Comparison of ENCODE assay signal across 10 cellular contexts in the genomic region with DNA sequence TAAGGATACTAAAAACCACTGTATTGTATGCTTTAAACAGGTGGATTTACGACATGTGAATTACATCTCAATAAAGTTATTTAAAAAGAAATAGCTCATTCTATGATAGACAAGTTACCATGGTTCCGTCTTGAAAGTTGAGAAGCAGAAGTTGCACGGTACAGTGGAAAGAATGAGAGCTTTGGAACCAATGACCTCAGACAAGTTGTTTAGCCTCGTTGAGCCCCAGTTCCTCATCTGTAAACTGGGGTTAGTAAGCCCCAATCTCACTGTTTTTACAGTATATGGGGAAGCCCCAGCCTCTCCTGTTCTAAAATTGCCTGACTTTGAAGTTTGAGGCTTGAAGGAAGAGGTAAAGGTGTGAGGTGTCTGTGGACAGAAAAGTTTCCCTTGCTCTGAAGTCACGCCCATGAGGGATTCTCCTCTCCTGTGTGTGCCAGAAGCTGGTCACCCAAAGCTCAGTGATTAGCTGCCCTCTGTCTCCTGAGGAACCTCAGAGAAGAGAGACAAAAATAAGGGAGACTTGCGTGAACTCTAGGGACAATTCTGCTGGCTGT. TPM values are rescaled to one million over a fixed set of nuclear protein-coding genes. Genes with fewer than 3 reads are reported as not detected.
DNase-seq lines count a peak whose midpoint lies in the region; ATAC-seq, FAIRE-seq and TF ChIP-seq lines count a peak whose summit lies in the region.
"Had no signal": no experiment of that assay in that cellular context is flagged by ENCODE, and none has a peak within 500 bp of the region (broad histone marks: within the 10 kb centered on the region; RNA-seq: fewer than 3 reads in every experiment).

No MANE protein-coding gene starts in this region.

- H3K27me3 ChIP-seq in right lobe of liver (no peaks in the 10 kb centered on the region), HepG2 (ENCODE audit: control insufficient read depth in 1 of 2, insufficient read depth in 2 of 2, low read length in 2 of 2) (no peaks in the 10 kb centered on the region)

- intact Hi-C loops in right lobe of liver (cut with DNase I): loop anchor here in 1 of 2 donors (10.0 kb wide), 1 partner anchor 279 kb away; no protein-coding TSS in a partner anchor
- intact Hi-C loops in HepG2 (cut with micrococcal nuclease; ENCODE audit: unreplicated experiment): no loop called here

- CTCF ChIA-PET in HepG2 (lab: Yijun Ruan, JAX; ENCODE audit: low intra/inter-chr PET ratio, low total read pairs): no interaction called here

- H3K36me3 ChIP-seq in right lobe of liver: no peaks in the 10 kb centered on the region
- no peaks in the 10 kb centered on the region for H3K36me3 ChIP-seq in HepG2 (replicated peaks in 1 of 2; ENCODE audit: control insufficient read depth in 1 of 2, insufficient read depth in 2 of 2, low read length in 2 of 2)

- H3K9me3 ChIP-seq in right lobe of liver (no peaks in the 10 kb centered on the region), HepG2 (ENCODE audit: low read length) (no peaks in the 10 kb centered on the region)

- in situ Hi-C loops in HepG2 (cut with HindIII; ENCODE audit: extremely low pct_ligation_motif_present, low pct_unique_long_range_greater_than_20kb): no loop called here

- no peak for DNase-seq in right lobe of liver
- DNase-seq in HepG2 (ENCODE audit: low spot score): no peak
- DNase-seq in activated CD4-positive, alpha-beta T cell treated with anti-CD3 and anti-CD28 coated beads, Interleukin-2, amount 50 U/mL, for 48 hours: peak; percentile 40 to 67
- peak; percentile 70 for DNase-seq in stimulated activated CD4-positive, alpha-beta T cell treated with anti-CD3 and anti-CD28 coated beads, Interleukin-15, amount 100 ng/mL, for 24 hours
- no peak for DNase-seq in hypothalamus (lab: John Stamatoyannopoulos, UW)
- no peak for DNase-seq in NCI-H510A treated with DMSO at 0.1 percent for 48 hours (lab: John Stamatoyannopoulos, UW)
- DNase-seq in KG1 (lab: John Stamatoyannopoulos, UW): no peak

- ATAC-seq in right lobe of liver (peak; percentile 33 to 72 (median 54)), HepG2 (no peak), HG03342 (IDR thresholded peaks at IDR 0.05; ENCODE audit: unreplicated experiment) (peak; percentile 85)

- no peaks in the 10 kb centered on the region for H3K79me2 ChIP-seq in HepG2 (ENCODE audit: insufficient read depth, low read length)

- POLR2A ChIA-PET in HepG2 (lab: Yijun Ruan, JAX): interaction anchor here (1.5 kb wide), 1 partner anchor 8 kb away, joined by 3 read pairs; no protein-coding TSS in a partner anchor

- no peak for FAIRE-seq in HepG2 (lab: Jason Lieb, UNC)
- FAIRE-seq: TTC549 had no signal

- no peak overlapping the region for H3K9ac ChIP-seq in HepG2 (ENCODE audit: insufficient read depth, low read depth, low read length)

- TF ChIP-seq CTCF in right lobe of liver (IDR thresholded peaks at IDR 0.05) (no peak), HepG2 (CRISPR knock-in tag; IDR thresholded peaks at IDR 0.05) (no peak)

- H3K4me3 ChIP-seq in right lobe of liver (no peak overlapping the region), HepG2 (replicated peaks in 1 of 3; ENCODE audit: insufficient read depth in 1 of 3, low read depth in 2 of 3, low read length in 3 of 3) (no peak overlapping the region)

- TF ChIP-seq POLR2A in right lobe of liver (IDR thresholded peaks at IDR 0.05): no peak
- no peak for TF ChIP-seq POLR2A in HepG2 (IDR thresholded peaks at IDR 0.05; ENCODE audit: insufficient read depth in 1 of 2, low read depth in 2 of 2, low read length in 2 of 2)

- H3K4me1 ChIP-seq in right lobe of liver: peaks cover 0 to 5% (median 2%) of the 10 kb centered on the region in 4 donors
- H3K4me1 ChIP-seq in HepG2 (ENCODE audit: insufficient read depth, low read length): peaks cover 9% of the 10 kb centered on the region

- no TSS peak for BruUV-seq in HepG2 (replicated peaks; lab: Mats Ljungman, UMichigan)

- H3K4me2 ChIP-seq in HepG2 (ENCODE audit: low read depth, low read length): no peak overlapping the region

- H3K27ac ChIP-seq in right lobe of liver (no peak overlapping the region), HepG2 (ENCODE audit: extremely low read length, insufficient read depth, low read length) (no peak overlapping the region)
- H3K27ac ChIP-seq: C4-2B had no signal

- H4K20me1 ChIP-seq in HepG2 (ENCODE audit: insufficient read depth, low read length): no peaks in the 10 kb centered on the region

- TF ChIP-seq RAD21 in HepG2 (CRISPR knock-in tag; IDR thresholded peaks at IDR 0.05): no peak

- no peak for TF ChIP-seq EP300 in HepG2 (IDR thresholded peaks at IDR 0.05; ENCODE audit: low read depth in 2 of 2, low read length in 2 of 2)
- no peak for TF ChIP-seq EP300 in HepG2 (CRISPR knock-in tag; IDR thresholded peaks at IDR 0.05; ENCODE audit: borderline replicate concordance)

- WGBS in right lobe of liver (ENCODE audit: insufficient coverage, low coverage, low lambda C conversion rate, missing lambda C conversion rate): 52% methylated on average over 6 of the region's 6 CpGs
- WGBS in HepG2 (ENCODE audit: low lambda C conversion rate): 60% methylated on average over 6 of the region's 6 CpGs

- no peak overlapping the region for H2AFZ ChIP-seq in HepG2 (ENCODE audit: low read length)

RNA-seq across cellular contexts. Expression of a gene that starts 10.0 kb away (rescaled TPM):
- total RNA-seq in right lobe of liver (1 to 10 TPM in 5 of 6 experiments, under 1 TPM in 1; 0.86 to 2.6 (median 1.5) TPM), HepG2 (2016; rRNA removed; fragmentation: Illumina TruSeq; extraction: Trizol) (0.22 and 2.1 TPM in 2 replicates)
- total RNA-seq in HepG2 (2016; cell fraction: cytosol; rRNA removed; fragmentation: Illumina TruSeq; extraction: Trizol; ENCODE audit: low read depth): 0.81 and 1.1 TPM in 2 replicates
- 0.39 and 2.1 TPM in 2 replicates for total RNA-seq in HepG2 (2016; cell fraction: insoluble cytoplasmic fraction; rRNA removed; fragmentation: Illumina TruSeq; extraction: Trizol)
- total RNA-seq in HepG2 (2016; cell fraction: membrane; rRNA removed; fragmentation: Illumina TruSeq; extraction: Trizol): 0.37 and 0.79 TPM in 2 replicates
- 7.0 and 9.7 TPM in 2 replicates for total RNA-seq in HepG2 (2016; cell fraction: nucleus; rRNA removed; fragmentation: Illumina TruSeq; extraction: Trizol)
- polyA plus RNA-seq in HepG2 (2011; rRNA removed): 6.7 TPM in 2 replicates
- polyA plus RNA-seq in HepG2 (2011; cell fraction: cytosol; rRNA removed): 0.53 and 0.68 TPM in 2 replicates
- 18.0 and 20.5 TPM in 2 replicates for polyA plus RNA-seq in HepG2 (2011; cell fraction: nucleus; rRNA removed)
- 2.2 and 2.5 TPM in 2 replicates for polyA plus RNA-seq in HepG2 (2012)
- polyA plus RNA-seq in HepG2 (2016; cell fraction: cytosol; fragmentation: Illumina TruSeq; extraction: Trizol; ENCODE audit: low read depth): 0.19 and 0.44 TPM in 2 replicates
- 0.15 and 0.48 TPM in 2 replicates for polyA plus RNA-seq in HepG2 (2016; cell fraction: insoluble cytoplasmic fraction; fragmentation: Illumina TruSeq; extraction: Trizol; ENCODE audit: low read depth)
- polyA plus RNA-seq in HepG2 (2016; cell fraction: membrane; fragmentation: Illumina TruSeq; extraction: Trizol; ENCODE audit: low read depth): 0.21 TPM in 1 of 2 replicates, not detected in the other
- 10.6 and 15.6 TPM in 2 replicates for polyA plus RNA-seq in HepG2 (2016; cell fraction: nucleus; fragmentation: Illumina TruSeq; extraction: Trizol; ENCODE audit: insufficient read depth, low read depth)
- 2.0 and 3.4 TPM in 2 replicates for polyA minus RNA-seq in HepG2 (2011; rRNA and poly(A)+ RNA removed; ENCODE audit: low replicate concordance)
- 0.53 TPM in 1 of 2 replicates, not detected in the other for polyA minus RNA-seq in HepG2 (2011; cell fraction: cytosol; rRNA and poly(A)+ RNA removed)
- 14.2 and 17.4 TPM in 2 replicates for polyA minus RNA-seq in HepG2 (2011; cell fraction: nucleus; rRNA and poly(A)+ RNA removed)

RNA-seq across cellular contexts. Expression of a gene that starts 32.9 kb away (rescaled TPM):
- total RNA-seq in right lobe of liver (1 to 10 TPM; 6.7 to 8.7 (median 7.5) TPM), HepG2 (2016; rRNA removed; fragmentation: Illumina TruSeq; extraction: Trizol) (16.2 and 20.1 TPM in 2 replicates)
- 5.6 and 6.3 TPM in 2 replicates for total RNA-seq in HepG2 (2016; cell fraction: cytosol; rRNA removed; fragmentation: Illumina TruSeq; extraction: Trizol; ENCODE audit: low read depth)
- total RNA-seq in HepG2 (2016; cell fraction: insoluble cytoplasmic fraction; rRNA removed; fragmentation: Illumina TruSeq; extraction: Trizol): 17.3 and 19.5 TPM in 2 replicates
- total RNA-seq in HepG2 (2016; cell fraction: membrane; rRNA removed; fragmentation: Illumina TruSeq; extraction: Trizol): 15.5 and 15.8 TPM in 2 replicates
- 10.6 and 13.8 TPM in 2 replicates for total RNA-seq in HepG2 (2016; cell fraction: nucleus; rRNA removed; fragmentation: Illumina TruSeq; extraction: Trizol)
- 12.4 and 13.6 TPM in 2 replicates for polyA plus RNA-seq in HepG2 (2011; rRNA removed)
- polyA plus RNA-seq in HepG2 (2011; cell fraction: cytosol; rRNA removed): 6.6 and 9.6 TPM in 2 replicates
- 12.0 and 13.1 TPM in 2 replicates for polyA plus RNA-seq in HepG2 (2011; cell fraction: nucleus; rRNA removed)
- polyA plus RNA-seq in HepG2 (2012): 6.3 and 7.2 TPM in 2 replicates
- polyA plus RNA-seq in HepG2 (2016; cell fraction: cytosol; fragmentation: Illumina TruSeq; extraction: Trizol; ENCODE audit: low read depth): 2.0 and 3.3 TPM in 2 replicates
- polyA plus RNA-seq in HepG2 (2016; cell fraction: insoluble cytoplasmic fraction; fragmentation: Illumina TruSeq; extraction: Trizol; ENCODE audit: low read depth): 12.1 and 12.3 TPM in 2 replicates
- polyA plus RNA-seq in HepG2 (2016; cell fraction: membrane; fragmentation: Illumina TruSeq; extraction: Trizol; ENCODE audit: low read depth): 6.4 and 8.6 TPM in 2 replicates
- polyA plus RNA-seq in HepG2 (2016; cell fraction: nucleus; fragmentation: Illumina TruSeq; extraction: Trizol; ENCODE audit: insufficient read depth, low read depth): 12.3 and 15.4 TPM in 2 replicates
- 15.4 and 28.0 TPM in 2 replicates for polyA minus RNA-seq in HepG2 (2011; rRNA and poly(A)+ RNA removed; ENCODE audit: low replicate concordance)
- polyA minus RNA-seq in HepG2 (2011; cell fraction: cytosol; rRNA and poly(A)+ RNA removed): 6.2 and 6.9 TPM in 2 replicates
- 30.6 and 34.4 TPM in 2 replicates for polyA minus RNA-seq in HepG2 (2011; cell fraction: nucleus; rRNA and poly(A)+ RNA removed)

RNA-seq across cellular contexts. Expression of a gene that starts 36.3 kb away (rescaled TPM):
- 10 to 100 TPM; 28.4 to 59.1 (median 49.2) TPM for total RNA-seq in right lobe of liver
- total RNA-seq in HepG2 (2016; rRNA removed; fragmentation: Illumina TruSeq; extraction: Trizol): 62.5 and 132 TPM in 2 replicates
- 16.0 and 17.0 TPM in 2 replicates for total RNA-seq in HepG2 (2016; cell fraction: cytosol; rRNA removed; fragmentation: Illumina TruSeq; extraction: Trizol; ENCODE audit: low read depth)
- total RNA-seq in HepG2 (2016; cell fraction: insoluble cytoplasmic fraction; rRNA removed; fragmentation: Illumina TruSeq; extraction: Trizol): 62.4 and 136 TPM in 2 replicates
- total RNA-seq in HepG2 (2016; cell fraction: membrane; rRNA removed; fragmentation: Illumina TruSeq; extraction: Trizol): 36.7 and 36.8 TPM in 2 replicates
- 128 and 148 TPM in 2 replicates for total RNA-seq in HepG2 (2016; cell fraction: nucleus; rRNA removed; fragmentation: Illumina TruSeq; extraction: Trizol)
- polyA plus RNA-seq in HepG2 (2011; rRNA removed): 33.1 and 41.0 TPM in 2 replicates
- 21.9 and 29.6 TPM in 2 replicates for polyA plus RNA-seq in HepG2 (2011; cell fraction: cytosol; rRNA removed)
- 28.9 and 34.3 TPM in 2 replicates for polyA plus RNA-seq in HepG2 (2011; cell fraction: nucleus; rRNA removed)
- polyA plus RNA-seq in HepG2 (2012): 54.2 and 72.4 TPM in 2 replicates
- 20.0 and 22.7 TPM in 2 replicates for polyA plus RNA-seq in HepG2 (2016; cell fraction: cytosol; fragmentation: Illumina TruSeq; extraction: Trizol; ENCODE audit: low read depth)
- polyA plus RNA-seq in HepG2 (2016; cell fraction: insoluble cytoplasmic fraction; fragmentation: Illumina TruSeq; extraction: Trizol; ENCODE audit: low read depth): 73.0 and 88.8 TPM in 2 replicates
- polyA plus RNA-seq in HepG2 (2016; cell fraction: membrane; fragmentation: Illumina TruSeq; extraction: Trizol; ENCODE audit: low read depth): 31.8 and 33.0 TPM in 2 replicates
- polyA plus RNA-seq in HepG2 (2016; cell fraction: nucleus; fragmentation: Illumina TruSeq; extraction: Trizol; ENCODE audit: insufficient read depth, low read depth): 235 and 255 TPM in 2 replicates
- 9.2 and 16.4 TPM in 2 replicates for polyA minus RNA-seq in HepG2 (2011; rRNA and poly(A)+ RNA removed; ENCODE audit: low replicate concordance)
- polyA minus RNA-seq in HepG2 (2011; cell fraction: cytosol; rRNA and poly(A)+ RNA removed): 17.8 and 20.4 TPM in 2 replicates
- 68.4 and 76.3 TPM in 2 replicates for polyA minus RNA-seq in HepG2 (2011; cell fraction: nucleus; rRNA and poly(A)+ RNA removed)

Comparison
In these comparisons a context has a peak if more than half of its experiments do, and no peak if none do; other contexts are left out.
1. DNase-seq: peak in activated CD4-positive, alpha-beta T cell treated with anti-CD3 and anti-CD28 coated beads, Interleukin-2, amount 50 U/mL, for 48 hours (2 of 2) and stimulated activated CD4-positive, alpha-beta T cell treated with anti-CD3 and anti-CD28 coated beads, Interleukin-15, amount 100 ng/mL, for 24 hours (single experiment); none in right lobe of liver (0 of 3), HepG2 (single experiment), hypothalamus (0 of 51), NCI-H510A treated with DMSO at 0.1 percent for 48 hours (single experiment) and KG1 (single experiment).